Comparison of ENCODE assay signal across 9 cellular contexts in genomic region chr1:168603501-168604107, GRCh38. TPM values are rescaled to one million over a fixed set of nuclear protein-coding genes. Genes with fewer than 3 reads are reported as not detected.
DNase-seq lines count a peak whose midpoint lies in the region; ATAC-seq and TF ChIP-seq lines count a peak whose summit lies in the region.
"Had no signal": no experiment of that assay in that cellular context is flagged by ENCODE, and none has a peak within 500 bp of the region (broad histone marks: within the 10 kb centered on the region; RNA-seq: fewer than 3 reads in every experiment).

No MANE protein-coding gene starts in this region.

- DNase-seq in AG09319 (ENCODE audit: extremely low read depth, low read depth) (peak; percentile 19), GM19240 (ENCODE audit: insufficient read length, low spot score) (peak; percentile 64), Kasumi-1 (lab: John Stamatoyannopoulos, UW) (peak; percentile 75 to 82), Panc1 (ENCODE audit: low read depth, low spot score) (peak; percentile 48), fibroblast of mammary gland (ENCODE audit: low read depth) (peak; percentile 64), nephron progenitor cell (peak; percentile 80)
- DNase-seq in activated T-cell treated with anti-CD3 and anti-CD28 coated beads, Interleukin-2, amount 50 U/mL, for 4 hours, result peak; percentile 56
- peak; percentile 63 to 73 for DNase-seq in stimulated activated naive CD8-positive, alpha-beta T cell treated with anti-CD3 and anti-CD28 coated beads, Interleukin-15, amount 100 ng/mL, for 72 hours

- H3K9me3 ChIP-seq in Panc1 (ENCODE audit: control insufficient read depth, insufficient read depth, low read depth, low read length), result no peaks in the 10 kb centered on the region

- H3K4me3 ChIP-seq in Panc1 (ENCODE audit: low read depth in 2 of 2, low read length in 2 of 2), result no peak overlapping the region
- H3K4me3 ChIP-seq in fibroblast of mammary gland (ENCODE audit: control insufficient read depth, low read depth, low read length), result no peak overlapping the region

- no TSS peak for BruUV-seq in Panc1 (replicated peaks; lab: Mats Ljungman, UMichigan)

- no peaks in the 10 kb centered on the region for H3K4me1 Mint-ChIP-seq in activated T-cell treated with anti-CD3 and anti-CD28 coated beads, Interleukin-2, amount 50 U/mL, for 4 hours (ENCODE audit: low read depth)
- H3K4me1 Mint-ChIP-seq in nephron progenitor cell, result peaks cover 5% of the 10 kb centered on the region
- H3K4me1 Mint-ChIP-seq in stimulated activated naive CD8-positive, alpha-beta T cell treated with anti-CD3 and anti-CD28 coated beads, Interleukin-15, amount 100 ng/mL, for 72 hours, result no peaks in the 10 kb centered on the region

- POLR2A ChIA-PET in Panc1 (lab: Charles Lee), result interaction anchor here (0.6 kb wide), 2 partner anchors 255 to 400 kb away, joined by 3 to 7 read pairs; no protein-coding TSS in a partner anchor

- ATAC-seq in Panc1, result peak; percentile 98
- ATAC-seq in activated T-cell treated with anti-CD3 and anti-CD28 coated beads, Interleukin-2, amount 50 U/mL, for 4 hours, result peak; percentile 92 to 95
- peak; percentile 88 for ATAC-seq in stimulated activated naive CD8-positive, alpha-beta T cell treated with anti-CD3 and anti-CD28 coated beads, Interleukin-15, amount 100 ng/mL, for 72 hours

- peaks cover under 1% of the 10 kb centered on the region for H3K27me3 Mint-ChIP-seq in activated T-cell treated with anti-CD3 and anti-CD28 coated beads, Interleukin-2, amount 50 U/mL, for 4 hours (ENCODE audit: low read depth)
- peaks cover 3% of the 10 kb centered on the region for H3K27me3 Mint-ChIP-seq in nephron progenitor cell (ENCODE audit: low read depth, poor library complexity)
- H3K27me3 Mint-ChIP-seq in stimulated activated naive CD8-positive, alpha-beta T cell treated with anti-CD3 and anti-CD28 coated beads, Interleukin-15, amount 100 ng/mL, for 72 hours, result no peaks in the 10 kb centered on the region

- no peak overlapping the region for H3K27ac Mint-ChIP-seq in nephron progenitor cell
- H3K27ac Mint-ChIP-seq in stimulated activated naive CD8-positive, alpha-beta T cell treated with anti-CD3 and anti-CD28 coated beads, Interleukin-15, amount 100 ng/mL, for 72 hours, result no peak overlapping the region

- H3K36me3 Mint-ChIP-seq in activated T-cell treated with anti-CD3 and anti-CD28 coated beads, Interleukin-2, amount 50 U/mL, for 4 hours (ENCODE audit: insufficient read depth), result no peaks in the 10 kb centered on the region
- no peaks in the 10 kb centered on the region for H3K36me3 Mint-ChIP-seq in nephron progenitor cell (ENCODE audit: low read depth)

- no peak overlapping the region for H3K27ac ChIP-seq in Panc1 (ENCODE audit: low read length)

- H3K36me3 ChIP-seq in Panc1 (ENCODE audit: control insufficient read depth, insufficient read depth, low read length), result no peaks in the 10 kb centered on the region

- H3K4me1 ChIP-seq in Panc1 (ENCODE audit: control insufficient read depth, insufficient read depth, low read length), result no peaks in the 10 kb centered on the region

- CTCF ChIA-PET in Panc1 (lab: Charles Lee), result interaction anchor here (0.5 to 1.7 kb wide), 6 partner anchors 136 to 781 kb away, joined by 3 to 17 read pairs (median 6); no protein-coding TSS in a partner anchor

- no peak overlapping the region for H3K4me3 Mint-ChIP-seq in activated T-cell treated with anti-CD3 and anti-CD28 coated beads, Interleukin-2, amount 50 U/mL, for 4 hours
- H3K4me3 Mint-ChIP-seq in nephron progenitor cell, result no peak overlapping the region
- H3K4me3 Mint-ChIP-seq in stimulated activated naive CD8-positive, alpha-beta T cell treated with anti-CD3 and anti-CD28 coated beads, Interleukin-15, amount 100 ng/mL, for 72 hours, result no peak overlapping the region

- no peaks in the 10 kb centered on the region for H3K9me3 Mint-ChIP-seq in activated T-cell treated with anti-CD3 and anti-CD28 coated beads, Interleukin-2, amount 50 U/mL, for 4 hours
- no peaks in the 10 kb centered on the region for H3K9me3 Mint-ChIP-seq in nephron progenitor cell
- H3K9me3 Mint-ChIP-seq in stimulated activated naive CD8-positive, alpha-beta T cell treated with anti-CD3 and anti-CD28 coated beads, Interleukin-15, amount 100 ng/mL, for 72 hours, result no peaks in the 10 kb centered on the region

- peak; percentile 87 for TF ChIP-seq CTCF in AG09319 (IDR thresholded peaks at IDR 0.05; ENCODE audit: low read depth, low read length)
- TF ChIP-seq CTCF in Panc1 (IDR thresholded peaks at IDR 0.05), result peak; percentile 86
- TF ChIP-seq CTCF in fibroblast of mammary gland (conservative IDR thresholded peaks at IDR 0.05; ENCODE audit: control insufficient read depth, insufficient read depth, low read depth, low read length), result peak; percentile 86
- peak; percentile 79 for TF ChIP-seq CTCF in nephron progenitor cell (IDR thresholded peaks at IDR 0.05)

- H3K27me3 ChIP-seq in Panc1 (ENCODE audit: control insufficient read depth, insufficient read depth, low read length), result no peaks in the 10 kb centered on the region

- intact Hi-C loops in Panc1 (cut with micrococcal nuclease; ENCODE audit: unreplicated experiment), result loop anchor here (1.0 to 2.0 kb wide), 3 partner anchors 505 to 943 kb away; no protein-coding TSS in a partner anchor

- in situ Hi-C loops in Panc1 (cut with HindIII; ENCODE audit: low pct_unique_long_range_greater_than_20kb, low sequenced_read_pairs), result no loop called here

RNA-seq across cellular contexts. Expression of gene XCL1, which starts 27.2 kb away (rescaled TPM):
- total RNA-seq in Panc1 (2021; ENCODE audit: unreplicated experiment), result not detected
- polyA plus RNA-seq in Panc1 (2012; ENCODE audit: insufficient read length), result not detected
- 10 to 100 TPM; 34.1 to 57.5 (median 43.8) TPM for total RNA-seq in activated T-cell treated with anti-CD3 and anti-CD28 coated beads, Interleukin-2, amount 50 U/mL, for 4 hours
- total RNA-seq: temporal lobe had no signal

RNA-seq across cellular contexts. Expression of gene XCL2, which starts 59.8 kb away (rescaled TPM):
- total RNA-seq in Panc1 (2021; ENCODE audit: unreplicated experiment), result not detected
- polyA plus RNA-seq in Panc1 (2012; ENCODE audit: insufficient read length), result not detected
- 10 to 100 TPM; 14.0 to 79.9 (median 28.4) TPM for total RNA-seq in activated T-cell treated with anti-CD3 and anti-CD28 coated beads, Interleukin-2, amount 50 U/mL, for 4 hours
- total RNA-seq: temporal lobe had no signal

Comparison
In these comparisons a context has a peak if more than half of its experiments do, and no peak if none do; other contexts are left out.
1. DNase-seq: peak in every context shown above with its lines; median percentile 80 in nephron progenitor cell; 78 in Kasumi-1; 68 in stimulated activated naive CD8-positive, alpha-beta T cell treated with anti-CD3 and anti-CD28 coated beads, Interleukin-15, amount 100 ng/mL, for 72 hours; 64 in GM19240; 64 in fibroblast of mammary gland; 56 in activated T-cell treated with anti-CD3 and anti-CD28 coated beads, Interleukin-2, amount 50 U/mL, for 4 hours; 48 in Panc1; 19 in AG09319.
2. RNA of gene XCL1, which starts 27.2 kb away (total RNA-seq): 34.1 to 57.5 TPM in activated T-cell treated with anti-CD3 and anti-CD28 coated beads, Interleukin-2, amount 50 U/mL, for 4 hours; not detected in Panc1 (single experiment); every median in the first group is over 10 times any median in the second.
3. RNA of gene XCL2, which starts 59.8 kb away (total RNA-seq): 14.0 to 79.9 TPM in activated T-cell treated with anti-CD3 and anti-CD28 coated beads, Interleukin-2, amount 50 U/mL, for 4 hours; not detected in Panc1 (single experiment); every median in the first group is over 10 times any median in the second.
4. Peak in every context shown above with its lines, with median percentiles within 50 percentile points of each other: CTCF ChIP-seq and ATAC-seq.